Comparison of ENCODE assay signal across 8 cellular contexts in genomic region chr19:38932425-38933179, GRCh38. TPM values are rescaled to one million over a fixed set of nuclear protein-coding genes. Genes with fewer than 3 reads are reported as not detected.
DNase-seq lines count a peak whose midpoint lies in the region; ATAC-seq and TF ChIP-seq lines count a peak whose summit lies in the region.

No MANE protein-coding gene starts in this region.

- CTCF ChIA-PET in activated CD4-positive, alpha-beta memory T cell treated with anti-CD3 and anti-CD28 coated beads for 36 hours (lab: Charles Lee) = interaction anchor here (0.6 to 2.8 kb wide), 8 partner anchors 23 to 529 kb away, joined by 3 to 17 read pairs (median 5); partner anchors contain the start of genes ECH1 and FAM98C

- no peak overlapping the region for H3K27ac ChIP-seq in right cardiac atrium (ENCODE audit: low read length)
- H3K27ac ChIP-seq in prostate gland = no peak overlapping the region

- DNase-seq in NCI-H2171 treated with DMSO at 0.1 percent for 48 hours (lab: John Stamatoyannopoulos, UW) = peak; percentile 25
- DNase-seq in NCI-H2171 (lab: John Stamatoyannopoulos, UW) = no peak
- peak; percentile 43 for DNase-seq in Jurkat, Clone E6-1 (ENCODE audit: low read depth, low spot score)
- peak; percentile 42 for DNase-seq in activated CD4-positive, alpha-beta memory T cell treated with anti-CD3 and anti-CD28 coated beads for 36 hours
- peak in 2 of 3 donors; percentile 60 to 71 for DNase-seq in right cardiac atrium
- no peak for DNase-seq in type B pancreatic cell (ENCODE audit: extremely low spot score, unreplicated experiment)
- DNase-seq in NCI-H1417 treated with DMSO at 0.1 percent for 48 hours (lab: John Stamatoyannopoulos, UW) = no peak
- DNase-seq in prostate gland (ENCODE audit: low spot score) = no peak

- peaks cover 7% of the 10 kb centered on the region for H3K9me3 Mint-ChIP-seq in activated CD4-positive, alpha-beta memory T cell treated with anti-CD3 and anti-CD28 coated beads for 36 hours
- H3K9me3 Mint-ChIP-seq in type B pancreatic cell = peaks cover 5% of the 10 kb centered on the region

- no peak for TF ChIP-seq POLR2A in prostate gland (IDR thresholded peaks at IDR 0.05)

- no peaks in the 10 kb centered on the region for H3K27me3 Mint-ChIP-seq in activated CD4-positive, alpha-beta memory T cell treated with anti-CD3 and anti-CD28 coated beads for 36 hours
- no peaks in the 10 kb centered on the region for H3K27me3 Mint-ChIP-seq in type B pancreatic cell

- H3K36me3 Mint-ChIP-seq in activated CD4-positive, alpha-beta memory T cell treated with anti-CD3 and anti-CD28 coated beads for 36 hours = peaks cover 27% of the 10 kb centered on the region
- peaks cover 28% of the 10 kb centered on the region for H3K36me3 Mint-ChIP-seq in type B pancreatic cell

- H3K36me3 ChIP-seq in prostate gland = no peaks in the 10 kb centered on the region

- POLR2A ChIA-PET in activated CD4-positive, alpha-beta memory T cell treated with anti-CD3 and anti-CD28 coated beads for 36 hours (lab: Charles Lee) = interaction anchor here (1.2 kb wide), 1 partner anchor 198 kb away, joined by 3 read pairs; no protein-coding TSS in a partner anchor

- 88% methylated on average over 29 of the region's 29 CpGs for WGBS in right cardiac atrium
- WGBS in prostate gland = 91% methylated on average over 29 of the region's 29 CpGs

- TF ChIP-seq CTCF in type B pancreatic cell (conservative IDR thresholded peaks at IDR 0.05) (peak; percentile 62), prostate gland (IDR thresholded peaks at IDR 0.05) (no peak)

- H3K4me1 ChIP-seq in right cardiac atrium (ENCODE audit: control insufficient read depth, insufficient read depth, low read length) (no peaks in the 10 kb centered on the region), prostate gland (replicated peaks) (peaks cover 5% of the 10 kb centered on the region)

- peaks cover 34% of the 10 kb centered on the region for H3K4me1 Mint-ChIP-seq in activated CD4-positive, alpha-beta memory T cell treated with anti-CD3 and anti-CD28 coated beads for 36 hours (ENCODE audit: low read depth)
- H3K4me1 Mint-ChIP-seq in type B pancreatic cell (ENCODE audit: unreplicated experiment) = peaks cover 18% of the 10 kb centered on the region

- H3K4me3 ChIP-seq in Jurkat, Clone E6-1 (ENCODE audit: low read length) = no peak overlapping the region
- H3K4me3 ChIP-seq in right cardiac atrium (ENCODE audit: low read length) (no peak overlapping the region), prostate gland (no peak overlapping the region)

- no peak for ATAC-seq in right cardiac atrium

- intact Hi-C loops in activated CD4-positive, alpha-beta memory T cell treated with anti-CD3 and anti-CD28 coated beads for 36 hours (cut with micrococcal nuclease) = loop anchor here (5.0 to 10.0 kb wide), 2 partner anchors 318 to 420 kb away; partner anchors contain the start of genes EIF3K and MAP4K1
- intact Hi-C loops in right cardiac atrium (cut with DNase I) = loop anchor here in 1 of 4 donors (5.0 kb wide), 1 partner anchor 80 kb away; no protein-coding TSS in a partner anchor
- intact Hi-C loops in prostate gland (cut with DNase I) = loop anchor here (5.0 to 10.0 kb wide), 3 partner anchors 198 to 528 kb away; partner anchors contain the start of genes ACTN4 and FAM98C

- H3K9me3 ChIP-seq in right cardiac atrium (ENCODE audit: control insufficient read depth, low read length) (no peaks in the 10 kb centered on the region), prostate gland (no peaks in the 10 kb centered on the region)

- H3K4me3 Mint-ChIP-seq in activated CD4-positive, alpha-beta memory T cell treated with anti-CD3 and anti-CD28 coated beads for 36 hours = peak overlapping the region; percentile 28
- peak overlapping the region; percentile 62 for H3K4me3 Mint-ChIP-seq in type B pancreatic cell

- H3K27me3 ChIP-seq in right cardiac atrium (ENCODE audit: control insufficient read depth, insufficient read depth) (no peaks in the 10 kb centered on the region), prostate gland (replicated peaks; ENCODE audit: insufficient read depth) (no peaks in the 10 kb centered on the region)

- no peak overlapping the region for H3K27ac Mint-ChIP-seq in activated CD4-positive, alpha-beta memory T cell treated with anti-CD3 and anti-CD28 coated beads for 36 hours
- peak overlapping the region; percentile 21 for H3K27ac Mint-ChIP-seq in type B pancreatic cell

RNA-seq across cellular contexts. Expression of gene MRPS12, which starts 1.9 kb away (rescaled TPM):
- polyA plus RNA-seq in Jurkat, Clone E6-1 (2012; ENCODE audit: insufficient read depth, insufficient read length) = 69.3 TPM
- 10 to 100 TPM; 67.3 to 67.6 TPM for total RNA-seq in activated CD4-positive, alpha-beta memory T cell treated with anti-CD3 and anti-CD28 coated beads for 36 hours
- total RNA-seq in right cardiac atrium (10 to 100 TPM; 49.9 to 68.7 (median 56.7) TPM), type B pancreatic cell (ENCODE audit: low replicate concordance) (45.6 and 58.0 TPM in 2 replicates), prostate gland (10 to 100 TPM; 32.0 to 41.5 TPM)
- polyA plus RNA-seq in right cardiac atrium = 80.5 TPM

RNA-seq across cellular contexts. Expression of gene SARS2, which starts 2.0 kb away (rescaled TPM):
- polyA plus RNA-seq in Jurkat, Clone E6-1 (2012; ENCODE audit: insufficient read depth, insufficient read length) = 74.2 TPM
- total RNA-seq in activated CD4-positive, alpha-beta memory T cell treated with anti-CD3 and anti-CD28 coated beads for 36 hours = 10 to 100 TPM; 33.7 to 39.6 TPM
- total RNA-seq in right cardiac atrium = 10 to 100 TPM; 15.5 to 20.3 (median 16.4) TPM
- polyA plus RNA-seq in right cardiac atrium = 18.5 TPM
- 29.4 and 32.3 TPM in 2 replicates for total RNA-seq in type B pancreatic cell (ENCODE audit: low replicate concordance)
- total RNA-seq in prostate gland = 10 to 100 TPM; 23.3 to 57.5 TPM

RNA-seq across cellular contexts. Expression of gene CCER2, which starts 20.6 kb away (rescaled TPM):
- polyA plus RNA-seq in Jurkat, Clone E6-1 (2012; ENCODE audit: insufficient read depth, insufficient read length) = 4.3 TPM
- under 1 TPM; 0.33 to 0.36 TPM for total RNA-seq in activated CD4-positive, alpha-beta memory T cell treated with anti-CD3 and anti-CD28 coated beads for 36 hours
- under 1 TPM in 2 of 4 donors, not detected in 2; 0.29 to 0.33 TPM for total RNA-seq in right cardiac atrium
- 0.14 TPM for polyA plus RNA-seq in right cardiac atrium
- 0.55 and 1.2 TPM in 2 replicates for total RNA-seq in type B pancreatic cell (ENCODE audit: low replicate concordance)
- 1 to 10 TPM in 1 of 2 donors, not detected in 1; 3.0 TPM for total RNA-seq in prostate gland

RNA-seq across cellular contexts. Expression of gene NFKBIB, which starts 32.8 kb away (rescaled TPM):
- 42.0 TPM for polyA plus RNA-seq in Jurkat, Clone E6-1 (2012; ENCODE audit: insufficient read depth, insufficient read length)
- 10 to 100 TPM; 49.6 to 53.4 TPM for total RNA-seq in activated CD4-positive, alpha-beta memory T cell treated with anti-CD3 and anti-CD28 coated beads for 36 hours
- total RNA-seq in right cardiac atrium = 10 to 100 TPM; 16.0 to 20.6 (median 18.6) TPM
- polyA plus RNA-seq in right cardiac atrium = 28.9 TPM
- total RNA-seq in type B pancreatic cell (ENCODE audit: low replicate concordance) = 13.7 and 21.1 TPM in 2 replicates
- total RNA-seq in prostate gland = 10 to 100 TPM; 29.8 to 50.6 TPM

RNA-seq across cellular contexts. Expression of gene SIRT2, which starts 33.2 kb away (rescaled TPM):
- polyA plus RNA-seq in Jurkat, Clone E6-1 (2012; ENCODE audit: insufficient read depth, insufficient read length) = 45.5 TPM
- total RNA-seq in activated CD4-positive, alpha-beta memory T cell treated with anti-CD3 and anti-CD28 coated beads for 36 hours = 10 to 100 TPM; 23.5 to 24.6 TPM
- total RNA-seq in right cardiac atrium (10 to 100 TPM; 57.6 to 75.9 (median 60.3) TPM), type B pancreatic cell (ENCODE audit: low replicate concordance) (43.7 and 46.0 TPM in 2 replicates), prostate gland (10 to 100 TPM; 55.8 to 89.0 TPM)
- polyA plus RNA-seq in right cardiac atrium = 96.5 TPM

Comparison
In these comparisons a context has a peak if more than half of its experiments do, and no peak if none do; other contexts are left out.
1. DNase-seq: peak in NCI-H2171 treated with DMSO at 0.1 percent for 48 hours (single experiment), Jurkat, Clone E6-1 (single experiment), activated CD4-positive, alpha-beta memory T cell treated with anti-CD3 and anti-CD28 coated beads for 36 hours (single experiment) and right cardiac atrium (2 of 3); none in NCI-H2171 (single experiment), type B pancreatic cell (single experiment), NCI-H1417 treated with DMSO at 0.1 percent for 48 hours (single experiment) and prostate gland (single experiment).